Comparison of ENCODE assay signal across 1 cellular context in genomic region chr10:6151087-6151977, GRCh38.
TF ChIP-seq lines count a peak whose summit lies in the region.

No MANE protein-coding gene starts in this region.

TF ChIP-seq in K562, 482 proteins besides CTCF, POLR2A, EP300 and RAD21 (continued from another document and continues in another):
- TF ChIP-seq ZBTB33 (CRISPR knock-in tag; IDR thresholded peaks at IDR 0.05) (no peak), PBX2 (CRISPR knock-in tag; IDR thresholded peaks at IDR 0.05; ENCODE audit: low read depth) (no peak), PBX2 (tag; conservative IDR thresholded peaks at IDR 0.05; ENCODE audit: low read depth) (0 out of 2 replicates have a peak, but pooled peaks have one; percentile 41), GTF2A2 (tag; IDR thresholded peaks at IDR 0.05) (no peak), ZNF282 (CRISPR knock-in tag; IDR thresholded peaks at IDR 0.05) (no peak), KLF6 (CRISPR knock-in tag; IDR thresholded peaks at IDR 0.05; ENCODE audit: borderline replicate concordance) (no peak), DPF2 (IDR thresholded peaks at IDR 0.05) (peak; percentile 31; the same call in 1 of the 2 replicates), IFI16 (CRISPR knock-in tag; IDR thresholded peaks at IDR 0.05) (no peak), KDM4B (IDR thresholded peaks at IDR 0.05; ENCODE audit: borderline replicate concordance in 2 of 2, low read depth in 1 of 2) (no peak; a peak in 1 of 4 replicates), ZBTB9 (CRISPR knock-in tag; IDR thresholded peaks at IDR 0.05) (no peak), ID3 (CRISPR knock-in tag; IDR thresholded peaks at IDR 0.05) (no peak), ID3 (tag; IDR thresholded peaks at IDR 0.05) (no peak), TRIM28 (IDR thresholded peaks at IDR 0.05) (no peak), ZNF518B (CRISPR knock-in tag; IDR thresholded peaks at IDR 0.05) (no peak), ZFP36 (IDR thresholded peaks at IDR 0.05; ENCODE audit: low read depth, low read length, partially characterized antibody) (peak; percentile 6), MNT (conservative IDR thresholded peaks at IDR 0.05) (peak; percentile 14 to 74; a peak in 2 of 4 replicates), ZNF347 (CRISPR knock-in tag; IDR thresholded peaks at IDR 0.05; ENCODE audit: low read depth) (no peak), SIN3B (IDR thresholded peaks at IDR 0.05; ENCODE audit: low read depth) (no peak), L3MBTL2 (IDR thresholded peaks at IDR 0.05) (peak; percentile 61; the same call in 1 of the 2 replicates), ZNF184 (CRISPR knock-in tag; IDR thresholded peaks at IDR 0.05) (no peak), SNIP1 (IDR thresholded peaks at IDR 0.05; ENCODE audit: low read depth) (no peak), CREB3L1 (IDR thresholded peaks at IDR 0.05; ENCODE audit: borderline replicate concordance, low read depth) (0 out of 2 replicates have a peak, but pooled peaks have one; percentile 18), NRF1 (conservative IDR thresholded peaks at IDR 0.05 in 1 of 2, IDR thresholded peaks at IDR 0.05 in 1 of 2) (peak; percentile 9 to 42; a peak in 2 of 4 replicates), SOX6 (IDR thresholded peaks at IDR 0.05) (0 out of 2 replicates have a peak, but pooled peaks have one; percentile 15), CTBP1 (IDR thresholded peaks at IDR 0.05; ENCODE audit: borderline replicate concordance) (peak; percentile 63; the same call in 1 of the 2 replicates), ELK1 (CRISPR knock-in tag; IDR thresholded peaks at IDR 0.05) (no peak), TOE1 (IDR thresholded peaks at IDR 0.05; ENCODE audit: borderline replicate concordance) (peak; percentile 29; the same call in 1 of the 2 replicates), TOE1 (CRISPR knock-in tag; IDR thresholded peaks at IDR 0.05; ENCODE audit: borderline replicate concordance, low read depth) (no peak), ZBTB11 (CRISPR knock-in tag; IDR thresholded peaks at IDR 0.05) (0 out of 6 replicates have a peak, but pooled peaks of 1 of the 3 experiments have one; percentile 16), CBX1 (IDR thresholded peaks at IDR 0.05; ENCODE audit: low read depth) (no peak), KLF13 (tag; IDR thresholded peaks at IDR 0.05; ENCODE audit: borderline replicate concordance, low read depth) (peak; percentile 35; the same call in 1 of the 2 replicates), CEBPZ (IDR thresholded peaks at IDR 0.05; ENCODE audit: borderline replicate concordance, low read depth, low read length) (no peak), ZZZ3 (IDR thresholded peaks at IDR 0.05) (no peak), CXXC5 (CRISPR knock-in tag; IDR thresholded peaks at IDR 0.05) (0 out of 2 replicates have a peak, but pooled peaks have one; percentile 38), RBM25 (IDR thresholded peaks at IDR 0.05; ENCODE audit: low read depth, low read length, severe bottlenecking) (no peak), GABPA (tag; conservative IDR thresholded peaks at IDR 0.05; ENCODE audit: low read depth) (0 out of 2 replicates have a peak, but pooled peaks have one; percentile 43), ELF1 (tag; IDR thresholded peaks at IDR 0.05) (peak; percentile 65)
